28 cellular contexts compared by ENCODE assay signal in the genomic region with DNA sequence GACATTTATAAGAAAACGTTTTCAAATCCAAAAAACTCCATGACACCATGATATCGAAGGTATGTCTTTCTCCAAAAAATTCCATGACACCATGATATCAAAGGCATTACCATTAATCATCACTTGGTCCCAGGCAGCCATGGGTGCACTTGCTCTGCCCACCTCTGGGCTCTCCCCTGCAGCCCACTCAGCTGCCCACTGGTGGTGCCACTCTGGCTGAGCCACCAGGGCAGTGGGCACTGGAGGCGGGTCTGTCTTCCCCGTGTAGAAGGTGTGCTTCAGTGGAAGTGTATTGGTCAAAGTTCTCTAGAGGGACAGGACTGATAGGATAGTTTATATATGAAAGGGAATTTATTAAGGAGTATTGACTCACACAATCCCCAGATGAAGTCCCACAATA.
"Had no signal": no experiment of that assay in that cellular context is flagged by ENCODE, and none has a peak within 500 bp of the region (broad histone marks: within the 10 kb centered on the region; RNA-seq: fewer than 3 reads in every experiment).

No MANE protein-coding gene starts in this region.

- H3K27me3 Mint-ChIP-seq: stimulated activated memory B cell treated with anti-CD40 and anti-IgM and Interleukin-4, amounts not matched to agents 10 μg/mL and 1 μg/mL and 100 μg/mL, for 72 hours; stimulated activated naive CD8-positive, alpha-beta T cell treated with anti-CD3 and anti-CD28 coated beads, Interleukin-15, Interleukin-2, amounts not matched to agents 100 ng/mL and 50 ng/mL, for 24 hours; type B pancreatic cell had no signal

- H3K36me3 Mint-ChIP-seq: stimulated activated effector memory CD8-positive, alpha-beta T cell treated with anti-CD3 and anti-CD28 coated beads, Interleukin-12 subunit alpha, Interleukin-12 subunit beta, amount 100 ng/mL, for 72 hours; stimulated activated memory B cell treated with anti-CD40 and anti-IgM and Interleukin-4, amounts not matched to agents 10 μg/mL and 1 μg/mL and 100 μg/mL, for 72 hours; stimulated activated naive B cell treated with anti-CD40 and anti-IgM and Interleukin-4, amounts not matched to agents 10 μg/mL and 1 μg/mL and 100 μg/mL, for 72 hours; type B pancreatic cell had no signal

- H3K27me3 ChIP-seq: stomach, suprapubic skin, testis, thyroid gland, tibial artery, tibial nerve, transverse colon, upper lobe of left lung, upper lobe of right lung, uterus, vagina had no signal

- ATAC-seq: stimulated activated effector memory CD8-positive, alpha-beta T cell treated with anti-CD3 and anti-CD28 coated beads, Interleukin-12 subunit alpha, Interleukin-12 subunit beta, amount 100 ng/mL, for 72 hours; stimulated activated memory B cell treated with anti-CD40 and anti-IgM and Interleukin-4, amounts not matched to agents 10 μg/mL and 1 μg/mL and 100 μg/mL, for 72 hours; stimulated activated naive B cell treated with anti-CD40 and anti-IgM and Interleukin-4, amounts not matched to agents 10 μg/mL and 1 μg/mL and 100 μg/mL, for 72 hours; stimulated activated naive CD8-positive, alpha-beta T cell treated with anti-CD3 and anti-CD28 coated beads, Interleukin-15, amount 100 ng/mL, for 72 hours had no signal

- H3K4me3 Mint-ChIP-seq: stimulated activated effector memory CD8-positive, alpha-beta T cell treated with anti-CD3 and anti-CD28 coated beads, Interleukin-12 subunit alpha, Interleukin-12 subunit beta, amount 100 ng/mL, for 72 hours; stimulated activated memory B cell treated with anti-CD40 and anti-IgM and Interleukin-4, amounts not matched to agents 10 μg/mL and 1 μg/mL and 100 μg/mL, for 72 hours; stimulated activated naive B cell treated with anti-CD40 and anti-IgM and Interleukin-4, amounts not matched to agents 10 μg/mL and 1 μg/mL and 100 μg/mL, for 72 hours; stimulated activated naive CD8-positive, alpha-beta T cell treated with anti-CD3 and anti-CD28 coated beads, Interleukin-15, amount 100 ng/mL, for 72 hours; stimulated activated naive CD8-positive, alpha-beta T cell treated with anti-CD3 and anti-CD28 coated beads, Interleukin-15, Interleukin-2, amounts not matched to agents 100 ng/mL and 50 ng/mL, for 24 hours; type B pancreatic cell had no signal

- H3K4me1 Mint-ChIP-seq: stimulated activated naive CD8-positive, alpha-beta T cell treated with anti-CD3 and anti-CD28 coated beads, Interleukin-15, amount 100 ng/mL, for 72 hours had no signal

- H3K9me3 ChIP-seq: suprapubic skin, testis, thoracic aorta, thyroid gland, tibial artery, transverse colon, upper lobe of left lung, upper lobe of right lung, uterus, vagina had no signal

- DNase-seq: stimulated activated CD4-positive, alpha-beta T cell treated with anti-CD3 and anti-CD28 coated beads, Interleukin-2, amount 100 ng/mL, for 48 hours; stimulated activated CD4-positive, alpha-beta T cell treated with anti-CD3 and anti-CD28 coated beads, Interleukin-4, amount 100 ng/mL, for 1 hour; stimulated activated CD4-positive, alpha-beta T cell treated with anti-CD3 and anti-CD28 coated beads, Interleukin-4, amount 100 ng/mL, for 24 hours; stimulated activated CD4-positive, alpha-beta T cell treated with anti-CD3 and anti-CD28 coated beads, Interleukin-4, amount 100 ng/mL, for 4 hours; stimulated activated CD8-positive, alpha-beta memory T cell treated with anti-CD3 and anti-CD28 coated beads, Interleukin-4, amount 100 ng/mL, for 48 hours; stimulated activated naive B cell treated with anti-CD40 and anti-IgM and Interleukin-4, amounts not matched to agents 10 μg/mL and 1 μg/mL and 100 μg/mL, for 72 hours; stimulated activated naive CD4-positive, alpha-beta T cell; stimulated activated naive CD4-positive, alpha-beta T cell treated with Interleukin-2 at 50 U/mL for 16 hours; stimulated activated naive CD8-positive, alpha-beta T cell treated with anti-CD3 and anti-CD28 coated beads, Interleukin-15, amount 100 ng/mL, for 72 hours; stimulated activated naive CD8-positive, alpha-beta T cell treated with anti-CD3 and anti-CD28 coated beads, Interleukin-15, Interleukin-2, amounts not matched to agents 100 U/mL and 50 U/mL, for 24 hours; stomach; substantia nigra; testis; thyroid gland; tibial artery; transverse colon; trophoblast cell; upper lobe of left lung; upper lobe of right lung; uterus had no signal

- H3K27ac ChIP-seq: stomach, suprapubic skin, testis, thoracic aorta, thyroid gland, tibial artery, tibial nerve, transverse colon, upper lobe of left lung, upper lobe of right lung, uterus, vagina had no signal

- H3K4me1 ChIP-seq: testis, thyroid gland, transverse colon, upper lobe of left lung, upper lobe of right lung, uterus had no signal

- H3K27ac Mint-ChIP-seq: stimulated activated effector memory CD8-positive, alpha-beta T cell treated with anti-CD3 and anti-CD28 coated beads, Interleukin-12 subunit alpha, Interleukin-12 subunit beta, amount 100 ng/mL, for 72 hours; stimulated activated memory B cell treated with anti-CD40 and anti-IgM and Interleukin-4, amounts not matched to agents 10 μg/mL and 1 μg/mL and 100 μg/mL, for 72 hours; stimulated activated naive CD8-positive, alpha-beta T cell treated with anti-CD3 and anti-CD28 coated beads, Interleukin-15, amount 100 ng/mL, for 72 hours; stimulated activated naive CD8-positive, alpha-beta T cell treated with anti-CD3 and anti-CD28 coated beads, Interleukin-15, Interleukin-2, amounts not matched to agents 100 ng/mL and 50 ng/mL, for 24 hours; type B pancreatic cell had no signal

- H3K36me3 ChIP-seq: stomach, suprapubic skin, thoracic aorta, thyroid gland, tibial artery, tibial nerve, transverse colon, upper lobe of left lung, upper lobe of right lung, uterus, vagina had no signal

- H3K4me3 ChIP-seq: stomach, suprapubic skin, testis, thoracic aorta, thyroid gland, tibial artery, tibial nerve, transverse colon, upper lobe of left lung, upper lobe of right lung, uterus, vagina had no signal
